In genomic region chr20:3080939-3081388, GRCh38 we compare ENCODE assay signal across 15 cellular contexts. TPM values are rescaled to one million over a fixed set of nuclear protein-coding genes. Genes with fewer than 3 reads are reported as not detected.
DNase-seq lines count a peak whose midpoint lies in the region; ATAC-seq and TF ChIP-seq lines count a peak whose summit lies in the region.
"Had no signal": no experiment of that assay in that cellular context is flagged by ENCODE, and none has a peak within 500 bp of the region (broad histone marks: within the 10 kb centered on the region; RNA-seq: fewer than 3 reads in every experiment).

No MANE protein-coding gene starts in this region.

- H3K4me3 ChIP-seq in cardiac fibroblast (replicated peaks in 1 of 2; ENCODE audit: low read depth in 2 of 2, low read length in 2 of 2) (no peak overlapping the region), subcutaneous abdominal adipose tissue (ENCODE audit: low read depth in 1 of 5, low read length in 5 of 5) (no peak overlapping the region), Caco-2 (ENCODE audit: low read depth, low read length) (no peak overlapping the region), lower leg skin (ENCODE audit: low read depth, poor library complexity, severe bottlenecking) (no peak overlapping the region)
- H3K4me3 ChIP-seq in CD8-positive, alpha-beta T cell (ENCODE audit: low read depth, low read length), result no peak overlapping the region
- H3K4me3 ChIP-seq: GM12878 had no signal

- H3K4me3 Mint-ChIP-seq in CD8-positive, alpha-beta T cell, result no peak overlapping the region
- H3K4me3 Mint-ChIP-seq in Caco-2 (ENCODE audit: unreplicated experiment), result no peak overlapping the region

- peaks cover 42% of the 10 kb centered on the region for H3K27me3 Mint-ChIP-seq in CD8-positive, alpha-beta T cell (ENCODE audit: low read depth)
- peaks cover 5% of the 10 kb centered on the region for H3K27me3 Mint-ChIP-seq in Caco-2 (ENCODE audit: insufficient read depth, unreplicated experiment)

- no peak for TF ChIP-seq CTCF in cardiac fibroblast (IDR thresholded peaks at IDR 0.05; ENCODE audit: low read depth, low read length)
- no peak for TF ChIP-seq CTCF in CD8-positive, alpha-beta T cell (IDR thresholded peaks at IDR 0.05)
- no peak for TF ChIP-seq CTCF in Caco-2 (IDR thresholded peaks at IDR 0.05; ENCODE audit: insufficient read depth in 1 of 2, low read depth in 1 of 2, low read length in 1 of 2, severe bottlenecking in 1 of 2, unreplicated experiment in 1 of 2)
- no peak for TF ChIP-seq CTCF in lower leg skin (IDR thresholded peaks at IDR 0.05)

- peaks cover 5% of the 10 kb centered on the region for H3K9me3 Mint-ChIP-seq in CD8-positive, alpha-beta T cell
- H3K9me3 Mint-ChIP-seq in Caco-2 (ENCODE audit: unreplicated experiment), result no peaks in the 10 kb centered on the region

- H3K9me3 ChIP-seq in subcutaneous abdominal adipose tissue (ENCODE audit: control insufficient read depth in 5 of 5, low read length in 5 of 5) (no peaks in the 10 kb centered on the region), Caco-2 (no peaks in the 10 kb centered on the region)
- H3K9me3 ChIP-seq in CD8-positive, alpha-beta T cell (ENCODE audit: low read length), result no peaks in the 10 kb centered on the region

- BruUV-seq in Caco-2 (replicated peaks; lab: Mats Ljungman, UMichigan), result no TSS peak

- peaks cover 6 to 32% (median 24%) of the 10 kb centered on the region in 5 donors for H3K4me1 ChIP-seq in subcutaneous abdominal adipose tissue (ENCODE audit: control insufficient read depth in 5 of 5, insufficient read depth in 5 of 5, low read length in 5 of 5)
- H3K4me1 ChIP-seq in CD8-positive, alpha-beta T cell (ENCODE audit: insufficient read depth, low read length), result peaks cover 32% of the 10 kb centered on the region
- 0 out of 2 replicates have a peak, but pooled peaks cover 4% of the 10 kb centered on the region for H3K4me1 ChIP-seq in Caco-2

- ATAC-seq in GM21515 (IDR thresholded peaks at IDR 0.05; ENCODE audit: unreplicated experiment), result no peak
- no peak for ATAC-seq in CD8-positive, alpha-beta T cell
- ATAC-seq: GM12878 had no signal

- H3K4me1 Mint-ChIP-seq in CD8-positive, alpha-beta T cell (ENCODE audit: low read depth), result peaks cover 22% of the 10 kb centered on the region
- H3K4me1 Mint-ChIP-seq in Caco-2 (ENCODE audit: low read depth, unreplicated experiment), result no peaks in the 10 kb centered on the region

- POLR2A ChIA-PET in CD8-positive, alpha-beta T cell (lab: Charles Lee), result no interaction called here
- POLR2A ChIA-PET in Caco-2 (lab: Charles Lee), result no interaction called here

- intact Hi-C loops in CD8-positive, alpha-beta T cell (cut with DNase I, micrococcal nuclease), result no loop called here
- intact Hi-C loops in Caco-2 (cut with micrococcal nuclease; ENCODE audit: unreplicated experiment), result no loop called here
- intact Hi-C loops in lower leg skin (cut with DNase I; ENCODE audit: low total_unique reads), result no loop called here

- H3K36me3 ChIP-seq in subcutaneous abdominal adipose tissue (ENCODE audit: control insufficient read depth in 5 of 5, insufficient read depth in 5 of 5, low read length in 5 of 5) (no peaks in the 10 kb centered on the region), Caco-2 (ENCODE audit: control insufficient read depth, insufficient read depth, low read length) (no peaks in the 10 kb centered on the region)
- H3K36me3 ChIP-seq in CD8-positive, alpha-beta T cell (ENCODE audit: insufficient read depth, low read length), result no peaks in the 10 kb centered on the region

- CTCF ChIA-PET in CD8-positive, alpha-beta T cell (lab: Charles Lee), result no interaction called here
- CTCF ChIA-PET in Caco-2 (lab: Charles Lee), result no interaction called here

- DNase-seq in GOT3 (lab: John Stamatoyannopoulos, UW), result peak; percentile 65
- peak; percentile 51 to 73 for DNase-seq in cardiac fibroblast (ENCODE audit: low read depth in 2 of 2)
- DNase-seq in iPS-NIHi11 (ENCODE audit: low spot score), result peak; percentile 17
- DNase-seq in CD8-positive, alpha-beta T cell, result no peak
- no peak for DNase-seq in Caco-2
- no peak for DNase-seq in lower leg skin (ENCODE audit: low spot score in 2 of 2)
- DNase-seq: hippocampal formation, NCI-H1694 treated with DMSO at 0.1 percent for 48 hours had no signal

- H3K9ac ChIP-seq in subcutaneous abdominal adipose tissue (ENCODE audit: low read length in 5 of 5), result no peak overlapping the region

- H3K27ac Mint-ChIP-seq in CD8-positive, alpha-beta T cell, result no peak overlapping the region
- no peak overlapping the region for H3K27ac Mint-ChIP-seq in Caco-2 (ENCODE audit: unreplicated experiment)
- H3K27ac Mint-ChIP-seq: activated naive CD8-positive, alpha-beta T cell had no signal

- H3K27me3 ChIP-seq in subcutaneous abdominal adipose tissue (ENCODE audit: control insufficient read depth in 5 of 5, insufficient read depth in 4 of 5, low read length in 5 of 5), result peaks cover 0 to 18% (median 4%) of the 10 kb centered on the region in 5 donors
- peaks cover 18% of the 10 kb centered on the region for H3K27me3 ChIP-seq in CD8-positive, alpha-beta T cell (ENCODE audit: insufficient read depth, low read length)
- H3K27me3 ChIP-seq in Caco-2 (replicated peaks; ENCODE audit: control insufficient read depth, insufficient read depth, low read length), result no peaks in the 10 kb centered on the region; the same call in 1 of the 2 replicates

- TF ChIP-seq POLR2A in lower leg skin (IDR thresholded peaks at IDR 0.05), result no peak

- H3K36me3 Mint-ChIP-seq in CD8-positive, alpha-beta T cell, result no peaks in the 10 kb centered on the region
- no peaks in the 10 kb centered on the region for H3K36me3 Mint-ChIP-seq in Caco-2 (ENCODE audit: insufficient read depth, unreplicated experiment)

- peak overlapping the region; percentile 57 for H3K27ac ChIP-seq in subcutaneous abdominal adipose tissue (ENCODE audit: low read depth, low read length)
- H3K27ac ChIP-seq in CD8-positive, alpha-beta T cell (ENCODE audit: low read depth, low read length), result no peak overlapping the region

- WGBS in lower leg skin, 2 donors, result 42 to 45% methylated on average over 6 of the region's 6 CpGs

RNA-seq across cellular contexts. Expression of gene AVP, which starts 3.6 kb away (rescaled TPM):
- under 1 TPM in 1 of 2 experiments, not detected in 1; 0.73 TPM for total RNA-seq in CD8-positive, alpha-beta T cell
- total RNA-seq in Caco-2 (2022) (not detected in 2 replicates), lower leg skin (not detected)
- total RNA-seq: dermis microvascular lymphatic vessel endothelial cell; GM12878; mucosa of gallbladder; T-helper 1 cell treated with Interleukin-12 subunit alpha and Interleukin-12 subunit beta and Interleukin-4 antibody, amounts not matched to agents 30 ng/mL and 1 ng/mL, for 36 hours had no signal

RNA-seq across cellular contexts. Expression of gene OXT, which starts 9.5 kb away (rescaled TPM):
- total RNA-seq in CD8-positive, alpha-beta T cell, result 1 to 10 TPM; 1.2 to 1.8 TPM
- total RNA-seq in Caco-2 (2022), result 1.9 and 2.7 TPM in 2 replicates
- not detected for total RNA-seq in lower leg skin
- total RNA-seq: dermis microvascular lymphatic vessel endothelial cell, GM12878 had no signal

RNA-seq across cellular contexts. Expression of gene MRPS26, which starts 35.1 kb away (rescaled TPM):
- 10 to 100 TPM; 16.5 to 19.5 TPM for total RNA-seq in CD8-positive, alpha-beta T cell
- total RNA-seq in Caco-2 (2022), result 93.9 and 95.0 TPM in 2 replicates
- 10 to 100 TPM; 71.5 to 86.4 (median 76.5) TPM for total RNA-seq in lower leg skin

RNA-seq across cellular contexts. Expression of gene GNRH2, which starts 37.5 kb away (rescaled TPM):
- total RNA-seq in CD8-positive, alpha-beta T cell, result not detected
- total RNA-seq in Caco-2 (2022), result 0.74 TPM in 1 of 2 replicates, not detected in the other
- not detected for total RNA-seq in lower leg skin
- total RNA-seq: dermis microvascular lymphatic vessel endothelial cell had no signal

Comparison
In these comparisons a context has a peak if more than half of its experiments do, and no peak if none do; other contexts are left out.
1. DNase-seq: peak in GOT3 (single experiment), cardiac fibroblast (2 of 2) and iPS-NIHi11 (single experiment); none in CD8-positive, alpha-beta T cell (0 of 7), Caco-2 (0 of 2) and lower leg skin (0 of 2).